17 cellular contexts compared by ENCODE assay signal in genomic region chr11:94771951-94772350, GRCh38.
"Had no signal": no experiment of that assay in that cellular context is flagged by ENCODE, and none has a peak within 500 bp of the region (broad histone marks: within the 10 kb centered on the region; RNA-seq: fewer than 3 reads in every experiment).

No MANE protein-coding gene starts in this region.

- H3K27ac ChIP-seq: ascending aorta, prostate gland, SK-N-MC, vagina had no signal

- H3K4me3 ChIP-seq: prostate gland, SK-N-MC, tibial artery, vagina had no signal

- DNase-seq: activated CD4-positive, alpha-beta T cell treated with anti-CD3 and anti-CD28 coated beads for 1 hour; activated CD4-positive, alpha-beta T cell treated with anti-CD3 and anti-CD28 coated beads, Interleukin-2, amount 50 U/mL, for 48 hours; activated CD8-positive, alpha-beta memory T cell treated with anti-CD3 and anti-CD28 coated beads, Interleukin-2, amount 10 ng/mL, durations not matched to agents 7 days and 5 days; activated naive CD4-positive, alpha-beta T cell treated with anti-CD3 and anti-CD28 coated beads, Interleukin-2, amount 10 ng/mL, durations not matched to agents 7 days and 5 days; activated T-cell treated with anti-CD3 and anti-CD28 coated beads, Interleukin-2, amount 50 U/mL, for 24 hours; esophagus squamous epithelium; glutamatergic neuron; immature natural killer cell; naive thymus-derived CD4-positive, alpha-beta T cell; T-helper 9 cell; tibial artery had no signal

- H3K27me3 ChIP-seq: ascending aorta, esophagus squamous epithelium, tibial artery, vagina had no signal

- H3K36me3 ChIP-seq: ascending aorta, esophagus squamous epithelium, prostate gland, tibial artery, vagina had no signal

- ATAC-seq: activated CD8-positive, alpha-beta memory T cell treated with anti-CD3 and anti-CD28 coated beads, Interleukin-2, amount 10 ng/mL, durations not matched to agents 7 days and 5 days; naive thymus-derived CD4-positive, alpha-beta T cell; sciatic nerve; stimulated activated effector memory CD8-positive, alpha-beta T cell treated with anti-CD3 and anti-CD28 coated beads, Interleukin-12 subunit alpha, Interleukin-12 subunit beta, amount 100 ng/mL, for 72 hours had no signal

- H3K9me3 ChIP-seq: ascending aorta, esophagus squamous epithelium, prostate gland, tibial artery, vagina had no signal
